In genomic region chr7:105268511-105269392, GRCh38 we compare ENCODE assay signal across 8 cellular contexts.
DNase-seq lines count a peak whose midpoint lies in the region; ATAC-seq and TF ChIP-seq lines count a peak whose summit lies in the region.

No MANE protein-coding gene starts in this region.

- H3K4me1 Mint-ChIP-seq in central memory CD8-positive, alpha-beta T cell: peaks cover 74% of the 10 kb centered on the region

- peaks cover 7% of the 10 kb centered on the region; the same call in 1 of the 2 replicates for H4K20me1 ChIP-seq in OCI-LY3 (ENCODE audit: insufficient read depth, low read length)

- peak; percentile 38 for TF ChIP-seq POLR2A in GM19099 (IDR thresholded peaks at IDR 0.05; ENCODE audit: extremely low read depth, insufficient read length, low read depth)

- ATAC-seq in HG03439 (IDR thresholded peaks at IDR 0.05; ENCODE audit: unreplicated experiment) (peak; percentile 77), HG03469 (IDR thresholded peaks at IDR 0.05; ENCODE audit: unreplicated experiment) (no peak)
- ATAC-seq in central memory CD8-positive, alpha-beta T cell (replicated peaks; ENCODE audit: extremely low read depth, poor library complexity, severe bottlenecking): peak; percentile 75

- TF ChIP-seq CTCF in OCI-LY3 (IDR thresholded peaks at IDR 0.05; ENCODE audit: low read depth, low read length): no peak

- peak overlapping the region; percentile 34; the same call in 1 of the 2 replicates for H2AFZ ChIP-seq in OCI-LY3 (ENCODE audit: low read depth, low read length)

- no peaks in the 10 kb centered on the region for H3K9me3 ChIP-seq in OCI-LY3 (ENCODE audit: insufficient read depth, low read length)
- H3K9me3 ChIP-seq in stomach smooth muscle (ENCODE audit: control insufficient read depth in 2 of 2, low read length in 2 of 2): no peaks in the 10 kb centered on the region

- in situ Hi-C loops in Caki2 (cut with HindIII; ENCODE audit: low pct_unique_long_range_greater_than_20kb, low sequenced_read_pairs): no loop called here

- H3K27me3 ChIP-seq in OCI-LY3 (ENCODE audit: low read depth, low read length) (no peaks in the 10 kb centered on the region), stomach smooth muscle (ENCODE audit: control insufficient read depth in 1 of 2, insufficient read depth in 2 of 2, low read length in 2 of 2) (no peaks in the 10 kb centered on the region)

- no peaks in the 10 kb centered on the region for H3K36me3 Mint-ChIP-seq in central memory CD8-positive, alpha-beta T cell (ENCODE audit: insufficient read depth)

- DNase-seq in Caki2 (ENCODE audit: low read depth): peak; percentile 55
- DNase-seq in central memory CD8-positive, alpha-beta T cell (ENCODE audit: low spot score in 2 of 2): no peak
- peak; percentile 68 for DNase-seq in left kidney (ENCODE audit: low read depth, low spot score)

- H3K79me2 ChIP-seq in OCI-LY3 (ENCODE audit: low read length): peaks cover 28% of the 10 kb centered on the region

- peak overlapping the region; percentile 84 for H3K27ac Mint-ChIP-seq in central memory CD8-positive, alpha-beta T cell (ENCODE audit: low read depth)

- H3K4me3 Mint-ChIP-seq in central memory CD8-positive, alpha-beta T cell: peak overlapping the region; percentile 80

- H3K4me3 ChIP-seq in OCI-LY3 (ENCODE audit: low read length) (peak overlapping the region; percentile 75), stomach smooth muscle (ENCODE audit: low read length in 2 of 2) (peak overlapping the region; percentile 72 to 80)

- H3K27ac ChIP-seq in OCI-LY3 (ENCODE audit: low read length): peak overlapping the region; percentile 36
- H3K27ac ChIP-seq in stomach smooth muscle (ENCODE audit: low read length): peak overlapping the region; percentile 0

- H3K9ac ChIP-seq in OCI-LY3 (ENCODE audit: low read length): peak overlapping the region; percentile 52
- peak overlapping the region; percentile 68 to 75 for H3K9ac ChIP-seq in stomach smooth muscle (ENCODE audit: low read length in 2 of 2)

- no peaks in the 10 kb centered on the region for H3K27me3 Mint-ChIP-seq in central memory CD8-positive, alpha-beta T cell

- H3K4me2 ChIP-seq in OCI-LY3 (ENCODE audit: low read length): peak overlapping the region; percentile 76

- H3K4me1 ChIP-seq in OCI-LY3 (ENCODE audit: low read length): peaks cover 22% of the 10 kb centered on the region
- peaks cover 2% of the 10 kb centered on the region for H3K4me1 ChIP-seq in stomach smooth muscle (ENCODE audit: control insufficient read depth, insufficient read depth, low read length)

- H3K9me3 Mint-ChIP-seq in central memory CD8-positive, alpha-beta T cell: no peaks in the 10 kb centered on the region

- H3K36me3 ChIP-seq in OCI-LY3 (replicated peaks; ENCODE audit: low read depth, low read length): no peaks in the 10 kb centered on the region
- H3K36me3 ChIP-seq in stomach smooth muscle (ENCODE audit: control insufficient read depth in 2 of 2, insufficient read depth in 2 of 2, low read length in 2 of 2): no peaks in the 10 kb centered on the region

Comparison
In these comparisons a context has a peak if more than half of its experiments do, and no peak if none do; other contexts are left out.
1. DNase-seq: peak in Caki2 (single experiment) and left kidney (single experiment); none in central memory CD8-positive, alpha-beta T cell (0 of 2).